Comparison of ENCODE assay signal across 23 cellular contexts in the genomic region with DNA sequence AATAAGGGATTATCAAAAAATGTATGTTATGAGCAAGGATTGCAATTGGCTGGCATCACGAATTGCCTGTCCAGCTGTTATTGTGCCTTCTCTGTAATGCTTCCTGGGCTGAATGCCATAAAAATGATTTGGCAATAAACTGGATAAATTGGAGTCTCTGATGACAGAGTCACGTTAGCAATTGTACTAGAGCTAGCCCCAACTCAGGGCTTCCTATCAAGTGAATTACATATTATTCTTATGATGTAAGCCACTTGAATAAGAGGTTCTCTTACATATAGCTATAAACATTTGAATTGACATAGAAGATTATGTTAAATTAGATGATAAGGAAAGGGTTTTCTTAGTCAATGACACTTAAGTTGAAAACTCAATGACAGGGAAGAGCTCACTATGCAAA.
DNase-seq lines count a peak whose midpoint lies in the region; ATAC-seq and TF ChIP-seq lines count a peak whose summit lies in the region.
"Had no signal": no experiment of that assay in that cellular context is flagged by ENCODE, and none has a peak within 500 bp of the region (broad histone marks: within the 10 kb centered on the region; RNA-seq: fewer than 3 reads in every experiment).

No MANE protein-coding gene starts in this region.

- H3K27me3 ChIP-seq in BE2C = no peaks in the 10 kb centered on the region
- H3K27me3 ChIP-seq: breast epithelium, heart right ventricle had no signal

- no peak for TF ChIP-seq EP300 in Ishikawa (IDR thresholded peaks at IDR 0.05; ENCODE audit: borderline replicate concordance)

- H3K36me3 ChIP-seq in BE2C = no peaks in the 10 kb centered on the region
- H3K36me3 ChIP-seq: breast epithelium, heart right ventricle, left ventricle myocardium inferior had no signal

- TF ChIP-seq CTCF in BE2C (IDR thresholded peaks at IDR 0.05; ENCODE audit: low read depth, low read length) (no peak), epithelial cell of esophagus (IDR thresholded peaks at IDR 0.05; ENCODE audit: insufficient read depth, low read depth, low read length, missing control alignments) (no peak), RWPE1 (conservative IDR thresholded peaks at IDR 0.05; ENCODE audit: low read depth) (no peak)

- no peak for ATAC-seq in GM19023 (IDR thresholded peaks at IDR 0.05; ENCODE audit: unreplicated experiment)
- ATAC-seq: heart right ventricle had no signal

- CTCF ChIA-PET in RWPE1 (lab: Yijun Ruan, JAX) = no interaction called here

- DNase-seq in BE2C (peak; percentile 10), NCI-H446 treated with DMSO at 0.1 percent for 48 hours (lab: John Stamatoyannopoulos, UW) (peak; percentile 27), epithelial cell of esophagus (ENCODE audit: low read depth) (peak; percentile 61), NOMO-1 treated with dmso at 0.1 percent for 144 hours (lab: John Stamatoyannopoulos, UW; ENCODE audit: unreplicated experiment) (no peak), RWPE1 (ENCODE audit: low spot score) (no peak)
- no peak for DNase-seq in activated CD8-positive, alpha-beta memory T cell treated with anti-CD3 and anti-CD28 coated beads, Interleukin-2, amount 50 U/mL, for 4 hours
- DNase-seq: activated CD4-positive, alpha-beta T cell treated with anti-CD3 and anti-CD28 coated beads, Interleukin-2, amount 10 ng/mL, durations not matched to agents 24 days and 14 days; activated CD8-positive, alpha-beta memory T cell treated with anti-CD3 and anti-CD28 coated beads, Interleukin-2, amount 50 U/mL, for 48 hours; activated effector memory CD4-positive, alpha-beta T cell treated with Interleukin-2 at 50 U/mL for 16 hours; CD4-positive, CD25-positive, alpha-beta regulatory T cell; DMS 273 treated with DMSO at 0.1 percent for 48 hours; H7; heart right ventricle; Karpas-422; left ventricle myocardium inferior; NCI-H1417 treated with DMSO at 0.1 percent for 48 hours; NCI-H510A treated with DMSO at 0.1 percent for 48 hours; stimulated activated CD4-positive, alpha-beta T cell treated with anti-CD3 and anti-CD28 coated beads, Interleukin-2, amount 100 ng/mL, for 24 hours; stimulated activated naive CD4-positive, alpha-beta T cell; T-helper 1 cell had no signal

- no peak overlapping the region for H3K27ac ChIP-seq in RWPE1
- H3K27ac ChIP-seq: breast epithelium, heart right ventricle, left ventricle myocardium inferior had no signal

- H3K4me3 ChIP-seq in BE2C (ENCODE audit: low read depth, low read length) (no peak overlapping the region), epithelial cell of esophagus (ENCODE audit: low read length) (no peak overlapping the region)
- H3K4me3 ChIP-seq: breast epithelium, heart right ventricle, left ventricle myocardium inferior had no signal

- TF ChIP-seq RAD21 in Ishikawa (IDR thresholded peaks at IDR 0.05; ENCODE audit: low read depth) = no peak

- H3K9me3 ChIP-seq in BE2C = no peaks in the 10 kb centered on the region
- H3K9me3 ChIP-seq: breast epithelium had no signal

- H3K4me1 ChIP-seq in BE2C = no peaks in the 10 kb centered on the region
- H3K4me1 ChIP-seq: breast epithelium, heart right ventricle, left ventricle myocardium inferior had no signal

- POLR2A ChIA-PET in RWPE1 (lab: Yijun Ruan, JAX; ENCODE audit: low non-redundant PET) = no interaction called here

TF ChIP-seq in Ishikawa, 13 proteins besides CTCF, POLR2A, EP300 and RAD21:
- TF ChIP-seq CEBPB (IDR thresholded peaks at IDR 0.05) (peak; percentile 84), TAF1 (IDR thresholded peaks at IDR 0.05; ENCODE audit: low read depth) (no peak), NFIC (IDR thresholded peaks at IDR 0.05) (peak; percentile 62; the same call in 1 of the 2 replicates)

Comparison
In these comparisons a context has a peak if more than half of its experiments do, and no peak if none do; other contexts are left out.
1. DNase-seq: peak in BE2C (single experiment), NCI-H446 treated with DMSO at 0.1 percent for 48 hours (single experiment) and epithelial cell of esophagus (single experiment); none in NOMO-1 treated with dmso at 0.1 percent for 144 hours (single experiment), activated CD8-positive, alpha-beta memory T cell treated with anti-CD3 and anti-CD28 coated beads, Interleukin-2, amount 50 U/mL, for 4 hours (single experiment) and RWPE1 (single experiment).